In the genomic region with DNA sequence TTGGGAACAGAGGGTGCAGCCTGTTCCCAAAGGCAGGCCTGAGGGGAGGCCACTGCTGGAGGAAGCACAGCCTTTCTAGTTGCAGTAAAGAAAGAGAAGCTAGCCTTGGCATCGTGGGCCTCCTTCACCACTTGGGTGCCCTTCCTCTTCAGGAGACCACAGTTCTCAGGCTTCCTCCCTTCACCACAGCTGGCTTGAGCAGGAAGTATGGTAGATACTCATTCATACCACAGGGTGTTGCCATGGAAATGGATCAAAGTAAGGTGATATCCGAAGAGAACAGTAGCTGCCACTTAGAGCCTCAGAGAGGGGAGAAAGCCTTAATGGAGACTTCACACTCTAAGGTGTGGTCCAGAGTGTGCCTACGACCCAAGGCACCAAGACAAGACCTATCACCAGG, we compare ENCODE assay signal across 9 cellular contexts.
DNase-seq lines count a peak whose midpoint lies in the region; ATAC-seq, FAIRE-seq and TF ChIP-seq lines count a peak whose summit lies in the region.
"Had no signal": no experiment of that assay in that cellular context is flagged by ENCODE, and none has a peak within 500 bp of the region (broad histone marks: within the 10 kb centered on the region; RNA-seq: fewer than 3 reads in every experiment).

No MANE protein-coding gene starts in this region.

- peak overlapping the region; percentile 81 for H2AFZ ChIP-seq in Karpas-422 (ENCODE audit: low read length)

- peak overlapping the region; percentile 23; the same call in 1 of the 2 replicates for H3K4me3 ChIP-seq in Karpas-422 (ENCODE audit: low read length)
- H3K4me3 ChIP-seq: body of pancreas had no signal

- H3K27ac ChIP-seq in Karpas-422 (ENCODE audit: low read length): peak overlapping the region; percentile 32
- H3K27ac ChIP-seq: body of pancreas had no signal

- H3K9me2 ChIP-seq in Karpas-422 (replicated peaks; ENCODE audit: insufficient read depth, low read length): no peaks in the 10 kb centered on the region

- no peaks in the 10 kb centered on the region for H4K20me1 ChIP-seq in Karpas-422 (ENCODE audit: insufficient read depth, low read depth, low read length)

- no peaks in the 10 kb centered on the region for H3K9me3 ChIP-seq in Karpas-422 (ENCODE audit: low read length)
- H3K9me3 ChIP-seq: body of pancreas had no signal

- CTCF ChIA-PET in GM10248 (lab: Yijun Ruan, JAX): interaction anchor here (0.8 to 4.5 kb wide), 4 partner anchors 15 to 174 kb away, joined by 3 to 38 read pairs (median 6); no protein-coding TSS in a partner anchor

- TF ChIP-seq CTCF in GM10248 (IDR thresholded peaks at IDR 0.05; ENCODE audit: control extremely low read depth, extremely low read depth, low read depth, missing control alignments) (no peak), D721Med (IDR thresholded peaks at IDR 0.05; ENCODE audit: insufficient read depth, missing control alignments) (no peak)

- DNase-seq in GM10248 (ENCODE audit: extremely low spot score) (peak; percentile 55), Karpas-422 (peak; percentile 78), midbrain (lab: John Stamatoyannopoulos, UW) (no peak), D721Med (ENCODE audit: insufficient read length, low spot score) (no peak), NCI-H1105 (lab: John Stamatoyannopoulos, UW) (no peak)
- DNase-seq in activated T-cell treated with anti-CD3 and anti-CD28 coated beads, Interleukin-2, amount 50 U/mL, for 48 hours: peak; percentile 63 to 65
- DNase-seq in stimulated activated naive CD8-positive, alpha-beta T cell treated with anti-CD3 and anti-CD28 coated beads, Interleukin-15, Interleukin-2, amounts not matched to agents 100 U/mL and 50 U/mL, for 24 hours: no peak

- H3K4me1 ChIP-seq in Karpas-422 (ENCODE audit: low read length): peaks cover 76% of the 10 kb centered on the region

- no peaks in the 10 kb centered on the region for H3K79me2 ChIP-seq in Karpas-422 (ENCODE audit: low read length)

- POLR2A ChIA-PET in GM10248 (lab: Yijun Ruan, JAX): no interaction called here

- peak overlapping the region; percentile 45 for H3K4me2 ChIP-seq in Karpas-422 (ENCODE audit: low read depth, low read length, poor library complexity, severe bottlenecking)

- H3K9ac ChIP-seq in Karpas-422 (ENCODE audit: low read length): peak overlapping the region; percentile 28

- H3K27me3 ChIP-seq in Karpas-422 (ENCODE audit: low read length): no peaks in the 10 kb centered on the region
- H3K27me3 ChIP-seq: body of pancreas had no signal

- H3K36me3 ChIP-seq in Karpas-422 (ENCODE audit: insufficient read depth, low read length): no peaks in the 10 kb centered on the region

- no peak for FAIRE-seq in D721Med (lab: Jason Lieb, UNC)

- peak; percentile 48 for ATAC-seq in GM21576 (IDR thresholded peaks at IDR 0.05; ENCODE audit: unreplicated experiment)
- ATAC-seq in stimulated activated naive CD8-positive, alpha-beta T cell treated with anti-CD3 and anti-CD28 coated beads, Interleukin-15, Interleukin-2, amounts not matched to agents 100 U/mL and 50 U/mL, for 24 hours: peak; percentile 87
- ATAC-seq: body of pancreas had no signal

Comparison
In these comparisons a context has a peak if more than half of its experiments do, and no peak if none do; other contexts are left out.
1. DNase-seq: peak in GM10248 (single experiment), Karpas-422 (single experiment) and activated T-cell treated with anti-CD3 and anti-CD28 coated beads, Interleukin-2, amount 50 U/mL, for 48 hours (2 of 2); none in stimulated activated naive CD8-positive, alpha-beta T cell treated with anti-CD3 and anti-CD28 coated beads, Interleukin-15, Interleukin-2, amounts not matched to agents 100 U/mL and 50 U/mL, for 24 hours (single experiment), midbrain (single experiment), D721Med (single experiment) and NCI-H1105 (single experiment).